ENCODE assay signal across 1 cellular context in genomic region chrX:48688531-48689142, GRCh38.
TF ChIP-seq lines count a peak whose summit lies in the region.

No MANE protein-coding gene starts in this region.

TF ChIP-seq in HepG2, 621 proteins besides CTCF, POLR2A, EP300 and RAD21:
- TF ChIP-seq ZNF629 (CRISPR knock-in tag; conservative IDR thresholded peaks at IDR 0.05) (peak; percentile 45; the same call in 1 of the 2 replicates), ZNF335 (CRISPR knock-in tag; IDR thresholded peaks at IDR 0.05) (no peak), IRX3 (CRISPR knock-in tag; IDR thresholded peaks at IDR 0.05; ENCODE audit: borderline replicate concordance, low read depth) (no peak)
